In genomic region chr12:66804555-66804954, GRCh38 we compare ENCODE assay signal across 15 cellular contexts.
DNase-seq lines count a peak whose midpoint lies in the region; ATAC-seq and TF ChIP-seq lines count a peak whose summit lies in the region.
"Had no signal": no experiment of that assay in that cellular context is flagged by ENCODE, and none has a peak within 500 bp of the region (broad histone marks: within the 10 kb centered on the region; RNA-seq: fewer than 3 reads in every experiment).

No MANE protein-coding gene starts in this region.

- ATAC-seq in T-helper 17 cell, result no peak
- no peak for ATAC-seq in stimulated activated effector memory CD8-positive, alpha-beta T cell treated with anti-CD3 and anti-CD28 coated beads, Interleukin-12 subunit alpha, Interleukin-12 subunit beta, amount 100 ng/mL, for 72 hours

- H3K36me3 Mint-ChIP-seq in glutamatergic neuron (ENCODE audit: unreplicated experiment), result no peaks in the 10 kb centered on the region
- H3K36me3 Mint-ChIP-seq in T-helper 17 cell (ENCODE audit: low read depth), result no peaks in the 10 kb centered on the region
- H3K36me3 Mint-ChIP-seq in stimulated activated effector memory CD8-positive, alpha-beta T cell treated with anti-CD3 and anti-CD28 coated beads, Interleukin-12 subunit alpha, Interleukin-12 subunit beta, amount 100 ng/mL, for 72 hours, result no peaks in the 10 kb centered on the region

- H3K36me3 ChIP-seq in HEK293 (ENCODE audit: control insufficient read depth in 2 of 2, insufficient read depth in 1 of 2, low read length in 2 of 2) (no peaks in the 10 kb centered on the region), SJCRH30 (no peaks in the 10 kb centered on the region)
- H3K36me3 ChIP-seq: stomach had no signal

- H3K4me1 ChIP-seq in HEK293 (ENCODE audit: control insufficient read depth, insufficient read depth, low read length) (peaks cover 18% of the 10 kb centered on the region), SJCRH30 (no peaks in the 10 kb centered on the region)
- H3K4me1 ChIP-seq: Caco-2 had no signal

- no peak overlapping the region for H3K27ac ChIP-seq in HEK293 (ENCODE audit: extremely low read depth, low read depth, low read length)
- H3K27ac ChIP-seq in SJCRH30, result no peak overlapping the region
- H3K27ac ChIP-seq: KMS-11, stomach had no signal

- H3K4me3 ChIP-seq in HEK293 (ENCODE audit: low read depth, low read length) (peak overlapping the region; percentile 18), SJCRH30 (no peak overlapping the region)
- H3K4me3 ChIP-seq: stomach had no signal

- no peaks in the 10 kb centered on the region for H3K27me3 ChIP-seq in SJCRH30
- H3K27me3 ChIP-seq: stomach had no signal

- no peak for TF ChIP-seq CTCF in HEK293 (tag by site-specific recombination; IDR thresholded peaks at IDR 0.05)
- TF ChIP-seq CTCF in glutamatergic neuron (IDR thresholded peaks at IDR 0.05; ENCODE audit: partially characterized antibody, unreplicated experiment), result no peak

- POLR2A ChIA-PET in HEK293 (lab: Yijun Ruan, JAX), result interaction anchor here (0.7 kb wide), 1 partner anchor 20 kb away, joined by 3 read pairs; no protein-coding TSS in a partner anchor

- H3K9me3 ChIP-seq in HEK293 (ENCODE audit: control insufficient read depth, insufficient read depth, low read depth, low read length) (no peaks in the 10 kb centered on the region), SJCRH30 (replicated peaks) (no peaks in the 10 kb centered on the region), T-helper 17 cell (ENCODE audit: control insufficient read depth, low read length, poor library complexity, severe bottlenecking) (no peaks in the 10 kb centered on the region)
- H3K9me3 ChIP-seq: Caco-2, stomach had no signal

- H3K27ac Mint-ChIP-seq in glutamatergic neuron (ENCODE audit: unreplicated experiment) (peak overlapping the region; percentile 100), T-helper 17 cell (no peak overlapping the region)
- H3K27ac Mint-ChIP-seq in stimulated activated effector memory CD8-positive, alpha-beta T cell treated with anti-CD3 and anti-CD28 coated beads, Interleukin-12 subunit alpha, Interleukin-12 subunit beta, amount 100 ng/mL, for 72 hours, result no peak overlapping the region

- H3K9me3 Mint-ChIP-seq in glutamatergic neuron (ENCODE audit: unreplicated experiment), result peaks cover 17% of the 10 kb centered on the region
- H3K9me3 Mint-ChIP-seq in stimulated activated effector memory CD8-positive, alpha-beta T cell treated with anti-CD3 and anti-CD28 coated beads, Interleukin-12 subunit alpha, Interleukin-12 subunit beta, amount 100 ng/mL, for 72 hours, result no peaks in the 10 kb centered on the region

- H3K4me1 Mint-ChIP-seq in glutamatergic neuron (ENCODE audit: low read depth, unreplicated experiment), result peaks cover 53% of the 10 kb centered on the region
- peaks cover under 1% of the 10 kb centered on the region for H3K4me1 Mint-ChIP-seq in T-helper 17 cell
- peaks cover 2% of the 10 kb centered on the region for H3K4me1 Mint-ChIP-seq in stimulated activated effector memory CD8-positive, alpha-beta T cell treated with anti-CD3 and anti-CD28 coated beads, Interleukin-12 subunit alpha, Interleukin-12 subunit beta, amount 100 ng/mL, for 72 hours

- peaks cover 7% of the 10 kb centered on the region for H3K27me3 Mint-ChIP-seq in glutamatergic neuron (ENCODE audit: unreplicated experiment)
- H3K27me3 Mint-ChIP-seq in T-helper 17 cell, result peaks cover 9% of the 10 kb centered on the region

- CTCF ChIA-PET in HEK293 (lab: Yijun Ruan, JAX), result interaction anchor here (0.7 kb wide), 1 partner anchor 94 kb away, joined by 3 read pairs; no protein-coding TSS in a partner anchor

- peak overlapping the region; percentile 98 for H3K4me3 Mint-ChIP-seq in glutamatergic neuron (ENCODE audit: unreplicated experiment)
- H3K4me3 Mint-ChIP-seq in T-helper 17 cell, result no peak overlapping the region
- no peak overlapping the region for H3K4me3 Mint-ChIP-seq in stimulated activated effector memory CD8-positive, alpha-beta T cell treated with anti-CD3 and anti-CD28 coated beads, Interleukin-12 subunit alpha, Interleukin-12 subunit beta, amount 100 ng/mL, for 72 hours

- DNase-seq in NCI-H2081 (lab: John Stamatoyannopoulos, UW) (peak; percentile 84 to 97), NCI-H526 treated with DMSO at 0.1 percent for 48 hours (lab: John Stamatoyannopoulos, UW) (peak; percentile 92), glutamatergic neuron (peak; percentile 48), SJCRH30 (no peak), T-helper 17 cell (no peak), SIG-M5 (lab: John Stamatoyannopoulos, UW) (no peak)
- DNase-seq in stimulated activated effector memory CD8-positive, alpha-beta T cell treated with anti-CD3 and anti-CD28 coated beads, Interleukin-12 subunit alpha, Interleukin-12 subunit beta, amount 100 ng/mL, for 72 hours (ENCODE audit: low spot score in 2 of 2), result no peak
- DNase-seq: activated T-cell treated with anti-CD3 and anti-CD28 coated beads, Interleukin-2, amount 50 U/mL, for 48 hours; Caco-2; GOT3; midbrain; NK-92 treated with Interleukin-12 subunit alpha and Interleukin-12 subunit beta, amount 100 ng/mL, for 24 hours; stomach had no signal

TF ChIP-seq in HEK293, 187 proteins besides CTCF, POLR2A, EP300 and RAD21 (continues in another document):
- TF ChIP-seq ZNF654 (tag by site-specific recombination; IDR thresholded peaks at IDR 0.05; ENCODE audit: low read depth) (no peak), ZNF600 (tag by site-specific recombination; IDR thresholded peaks at IDR 0.05) (0 out of 2 replicates have a peak, but pooled peaks have one; percentile 10), ZNF280D (tag by site-specific recombination; IDR thresholded peaks at IDR 0.05) (no peak), ZBTB44 (tag by site-specific recombination; IDR thresholded peaks at IDR 0.05) (peak; percentile 58; the same call in 1 of the 2 replicates), ZNF529 (tag by site-specific recombination; IDR thresholded peaks at IDR 0.05; ENCODE audit: insufficient replicate concordance) (no peak), ZNF175 (tag by site-specific recombination; IDR thresholded peaks at IDR 0.05) (no peak), ZSCAN30 (tag by site-specific recombination; IDR thresholded peaks at IDR 0.05) (no peak; the same call in 1 of the 2 replicates), ZNF37A (tag by site-specific recombination; IDR thresholded peaks at IDR 0.05) (no peak)
- TF ChIP-seq, protein P1, sequence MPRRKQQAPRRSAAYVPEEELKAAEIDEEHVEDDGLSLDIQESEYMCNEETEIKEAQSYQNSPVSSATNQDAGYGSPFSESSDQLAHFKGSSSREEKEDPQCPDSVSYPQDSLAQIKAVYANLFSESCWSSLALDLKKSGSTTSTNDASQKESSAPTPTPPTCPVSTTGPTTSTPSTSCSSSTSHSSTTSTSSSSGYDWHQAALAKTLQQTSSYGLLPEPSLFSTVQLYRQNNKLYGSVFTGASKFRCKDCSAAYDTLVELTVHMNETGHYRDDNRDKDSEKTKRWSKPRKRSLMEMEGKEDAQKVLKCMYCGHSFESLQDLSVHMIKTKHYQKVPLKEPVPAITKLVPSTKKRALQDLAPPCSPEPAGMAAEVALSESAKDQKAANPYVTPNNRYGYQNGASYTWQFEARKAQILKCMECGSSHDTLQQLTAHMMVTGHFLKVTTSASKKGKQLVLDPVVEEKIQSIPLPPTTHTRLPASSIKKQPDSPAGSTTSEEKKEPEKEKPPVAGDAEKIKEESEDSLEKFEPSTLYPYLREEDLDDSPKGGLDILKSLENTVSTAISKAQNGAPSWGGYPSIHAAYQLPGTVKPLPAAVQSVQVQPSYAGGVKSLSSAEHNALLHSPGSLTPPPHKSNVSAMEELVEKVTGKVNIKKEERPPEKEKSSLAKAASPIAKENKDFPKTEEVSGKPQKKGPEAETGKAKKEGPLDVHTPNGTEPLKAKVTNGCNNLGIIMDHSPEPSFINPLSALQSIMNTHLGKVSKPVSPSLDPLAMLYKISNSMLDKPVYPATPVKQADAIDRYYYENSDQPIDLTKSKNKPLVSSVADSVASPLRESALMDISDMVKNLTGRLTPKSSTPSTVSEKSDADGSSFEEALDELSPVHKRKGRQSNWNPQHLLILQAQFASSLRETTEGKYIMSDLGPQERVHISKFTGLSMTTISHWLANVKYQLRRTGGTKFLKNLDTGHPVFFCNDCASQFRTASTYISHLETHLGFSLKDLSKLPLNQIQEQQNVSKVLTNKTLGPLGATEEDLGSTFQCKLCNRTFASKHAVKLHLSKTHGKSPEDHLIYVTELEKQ (tag by site-specific recombination; IDR thresholded peaks at IDR 0.05; ENCODE audit: borderline replicate concordance), result 0 out of 2 replicates have a peak, but pooled peaks have one; percentile 36

Comparison
In these comparisons a context has a peak if more than half of its experiments do, and no peak if none do; other contexts are left out.
1. DNase-seq: peak in NCI-H2081 (2 of 2), NCI-H526 treated with DMSO at 0.1 percent for 48 hours (single experiment) and glutamatergic neuron (single experiment); none in SJCRH30 (0 of 2), T-helper 17 cell (0 of 3), SIG-M5 (single experiment) and stimulated activated effector memory CD8-positive, alpha-beta T cell treated with anti-CD3 and anti-CD28 coated beads, Interleukin-12 subunit alpha, Interleukin-12 subunit beta, amount 100 ng/mL, for 72 hours (0 of 2).